In genomic region chr10:4984971-4985594, GRCh38 we compare ENCODE assay signal across 23 cellular contexts. TPM values are rescaled to one million over a fixed set of nuclear protein-coding genes. Genes with fewer than 3 reads are reported as not detected.
DNase-seq lines count a peak whose midpoint lies in the region; ATAC-seq, FAIRE-seq and TF ChIP-seq lines count a peak whose summit lies in the region.
"Had no signal": no experiment of that assay in that cellular context is flagged by ENCODE, and none has a peak within 500 bp of the region (broad histone marks: within the 10 kb centered on the region; RNA-seq: fewer than 3 reads in every experiment).

No MANE protein-coding gene starts in this region.

- H2AFZ ChIP-seq in mammary epithelial cell (ENCODE audit: low read depth, low read length) (peak overlapping the region; percentile 4), HepG2 (ENCODE audit: low read length) (no peak overlapping the region)

- H3K27me3 ChIP-seq in mammary epithelial cell (ENCODE audit: insufficient read depth, low read length): no peaks in the 10 kb centered on the region
- H3K27me3 ChIP-seq in breast epithelium: no peaks in the 10 kb centered on the region
- no peaks in the 10 kb centered on the region for H3K27me3 ChIP-seq in HepG2 (ENCODE audit: control insufficient read depth in 1 of 2, insufficient read depth in 2 of 2, low read length in 2 of 2)
- no peaks in the 10 kb centered on the region for H3K27me3 ChIP-seq in tibial artery
- H3K27me3 ChIP-seq: uterus had no signal

- peak; percentile 32 for ATAC-seq in HepG2
- ATAC-seq: activated CD8-positive, alpha-beta T cell treated with anti-CD3 and anti-CD28 coated beads for 36 hours had no signal

- H3K9me3 ChIP-seq in mammary epithelial cell (replicated peaks; ENCODE audit: insufficient read depth, low read length) (no peaks in the 10 kb centered on the region), breast epithelium (no peaks in the 10 kb centered on the region), HepG2 (ENCODE audit: low read length) (no peaks in the 10 kb centered on the region), tibial artery (no peaks in the 10 kb centered on the region)
- H3K9me3 ChIP-seq: uterus had no signal

- WGBS in mammary epithelial cell (ENCODE audit: low coverage, missing lambda C conversion rate): 34% methylated on average over 5 of the region's 7 CpGs
- WGBS in HepG2 (ENCODE audit: low lambda C conversion rate): 93% methylated on average over 7 of the region's 7 CpGs

- CTCF ChIA-PET in mammary epithelial cell (lab: Charles Lee; ENCODE audit: low non-redundant PET): no interaction called here
- CTCF ChIA-PET in HepG2 (lab: Yijun Ruan, JAX; ENCODE audit: low intra/inter-chr PET ratio, low total read pairs): interaction anchor here (6.0 kb wide), 1 partner anchor 135 kb away, joined by 89 read pairs; no protein-coding TSS in a partner anchor

- in situ Hi-C loops in mammary epithelial cell (cut with MboI; ENCODE audit: low sequenced_read_pairs in 2 of 2): no loop called here
- in situ Hi-C loops in HepG2 (cut with HindIII; ENCODE audit: extremely low pct_ligation_motif_present, low pct_unique_long_range_greater_than_20kb): loop anchor here (5.0 to 10.0 kb wide), 2 partner anchors 138 to 400 kb away; no protein-coding TSS in a partner anchor
- in situ Hi-C loops in KBM-7 (cut with MboI; ENCODE audit: low pct_unique_long_range_greater_than_20kb, low sequenced_read_pairs): no loop called here

- no peak for TF ChIP-seq EP300 in HepG2 (IDR thresholded peaks at IDR 0.05; ENCODE audit: low read depth in 2 of 2, low read length in 2 of 2)
- no peak for TF ChIP-seq EP300 in HepG2 (CRISPR knock-in tag; IDR thresholded peaks at IDR 0.05; ENCODE audit: borderline replicate concordance)

- no peak overlapping the region for H3K27ac ChIP-seq in mammary epithelial cell (ENCODE audit: insufficient read depth, low read depth, low read length)
- H3K27ac ChIP-seq in breast epithelium: no peak overlapping the region
- H3K27ac ChIP-seq in HepG2 (ENCODE audit: extremely low read length, insufficient read depth, low read length): no peak overlapping the region
- peak overlapping the region; percentile 31 to 41 for H3K27ac ChIP-seq in tibial artery
- H3K27ac ChIP-seq: uterus had no signal

- H3K36me3 ChIP-seq in mammary epithelial cell (ENCODE audit: insufficient read depth, low read length) (no peaks in the 10 kb centered on the region), breast epithelium (no peaks in the 10 kb centered on the region), HepG2 (replicated peaks in 1 of 2; ENCODE audit: control insufficient read depth in 1 of 2, insufficient read depth in 2 of 2, low read length in 2 of 2) (no peaks in the 10 kb centered on the region), tibial artery (no peaks in the 10 kb centered on the region)
- H3K36me3 ChIP-seq: uterus had no signal

- TF ChIP-seq RAD21 in HepG2 (CRISPR knock-in tag; IDR thresholded peaks at IDR 0.05): peak; percentile 26; the same call in 1 of the 2 replicates

- no peak for TF ChIP-seq POLR2A in breast epithelium (IDR thresholded peaks at IDR 0.05)
- TF ChIP-seq POLR2A in HepG2 (IDR thresholded peaks at IDR 0.05; ENCODE audit: insufficient read depth in 1 of 2, low read depth in 2 of 2, low read length in 2 of 2): peak in 1 of 2 experiments; percentile 57; a peak in 1 of 4 replicates

- dilution Hi-C loops in mammary epithelial cell (cut with HindIII; ENCODE audit: low sequenced_read_pairs): no loop called here

- no TSS peak for BruUV-seq in mammary epithelial cell (replicated peaks; lab: Mats Ljungman, UMichigan)
- no TSS peak for BruUV-seq in HepG2 (replicated peaks; lab: Mats Ljungman, UMichigan)

- no peak for DNase-seq in mammary epithelial cell
- no peak for DNase-seq in breast epithelium (ENCODE audit: low spot score in 2 of 2)
- peak; percentile 30 for DNase-seq in fibroblast of pulmonary artery (ENCODE audit: low read depth)
- DNase-seq in HepG2 (ENCODE audit: low spot score): peak; percentile 26
- DNase-seq in tibial artery: no peak
- DNase-seq in NCI-H345 (lab: John Stamatoyannopoulos, UW): no peak
- DNase-seq in NOMO-1 treated with dmso at 0.1 percent for 144 hours (lab: John Stamatoyannopoulos, UW; ENCODE audit: unreplicated experiment): no peak
- DNase-seq in KBM-7: no peak
- DNase-seq: 8988T; activated CD8-positive, alpha-beta T cell treated with anti-CD3 and anti-CD28 coated beads for 36 hours; CD8-positive, alpha-beta memory T cell; effector CD8-positive, alpha-beta T cell; GDM1; NCI-H1105; retina; stimulated activated CD4-positive, alpha-beta T cell treated with anti-CD3 and anti-CD28 coated beads, Interleukin-4, amount 100 ng/mL, for 24 hours; uterus had no signal

- no peaks in the 10 kb centered on the region for H4K20me1 ChIP-seq in mammary epithelial cell (ENCODE audit: insufficient read depth, low read length)
- H4K20me1 ChIP-seq in HepG2 (ENCODE audit: insufficient read depth, low read length): no peaks in the 10 kb centered on the region

- H3K4me2 ChIP-seq in mammary epithelial cell (ENCODE audit: insufficient read depth, low read depth, low read length) (no peak overlapping the region), HepG2 (ENCODE audit: low read depth, low read length) (no peak overlapping the region)

- intact Hi-C loops in mammary epithelial cell (cut with micrococcal nuclease) (no loop called here), breast epithelium (cut with DNase I; ENCODE audit: low total_unique reads) (no loop called here), HepG2 (cut with micrococcal nuclease; ENCODE audit: unreplicated experiment) (loop anchor here (1.0 to 10.0 kb wide), 2 partner anchors 17 to 450 kb away; no protein-coding TSS in a partner anchor), tibial artery (cut with DNase I; ENCODE audit: low total_unique reads) (no loop called here)

- H3K9ac ChIP-seq in mammary epithelial cell (ENCODE audit: insufficient read depth, low read length) (no peak overlapping the region), HepG2 (ENCODE audit: insufficient read depth, low read depth, low read length) (no peak overlapping the region)

- no peak overlapping the region for H3K4me3 ChIP-seq in mammary epithelial cell (replicated peaks in 1 of 3; ENCODE audit: insufficient read depth in 1 of 3, low read depth in 2 of 3, low read length in 3 of 3)
- H3K4me3 ChIP-seq in breast epithelium: no peak overlapping the region
- no peak overlapping the region for H3K4me3 ChIP-seq in fibroblast of pulmonary artery (replicated peaks; ENCODE audit: low read depth, low read length)
- H3K4me3 ChIP-seq in HepG2 (replicated peaks in 1 of 3; ENCODE audit: insufficient read depth in 1 of 3, low read depth in 2 of 3, low read length in 3 of 3): no peak overlapping the region
- H3K4me3 ChIP-seq in tibial artery: no peak overlapping the region
- H3K4me3 ChIP-seq: uterus had no signal

- H3K4me1 ChIP-seq in mammary epithelial cell (ENCODE audit: insufficient read depth, low read length): no peaks in the 10 kb centered on the region
- no peaks in the 10 kb centered on the region for H3K4me1 ChIP-seq in breast epithelium
- H3K4me1 ChIP-seq in HepG2 (ENCODE audit: insufficient read depth, low read length): peaks cover 15% of the 10 kb centered on the region
- H3K4me1 ChIP-seq in tibial artery: peaks cover 0 to 12% (median 7%) of the 10 kb centered on the region in 4 donors
- H3K4me1 ChIP-seq: uterus had no signal

- peak in 1 of 2 donors; percentile 10 for TF ChIP-seq CTCF in mammary epithelial cell (conservative IDR thresholded peaks at IDR 0.05 in 1 of 2, IDR thresholded peaks at IDR 0.05 in 1 of 2; ENCODE audit: extremely low read depth in 1 of 2, insufficient read depth in 1 of 2, low read depth in 1 of 2, low read length in 2 of 2)
- TF ChIP-seq CTCF in breast epithelium (IDR thresholded peaks at IDR 0.05): no peak
- TF ChIP-seq CTCF in fibroblast of pulmonary artery (IDR thresholded peaks at IDR 0.05; ENCODE audit: low read length, missing control alignments): no peak
- no peak for TF ChIP-seq CTCF in HepG2 (CRISPR knock-in tag; IDR thresholded peaks at IDR 0.05)
- peak; percentile 9 to 22 for TF ChIP-seq CTCF in tibial artery (IDR thresholded peaks at IDR 0.05)

- POLR2A ChIA-PET in HepG2 (lab: Yijun Ruan, JAX): interaction anchor here (0.8 to 2.0 kb wide), 3 partner anchors 37 to 135 kb away, joined by 3 to 6 read pairs (median 4); no protein-coding TSS in a partner anchor

- H3K79me2 ChIP-seq in mammary epithelial cell (ENCODE audit: insufficient read depth, low read length) (no peaks in the 10 kb centered on the region), HepG2 (ENCODE audit: insufficient read depth, low read length) (no peaks in the 10 kb centered on the region)

- FAIRE-seq in HepG2 (lab: Jason Lieb, UNC): no peak
- FAIRE-seq: GM18507, H54 had no signal

RNA-seq across cellular contexts. Expression of gene AKR1C2, which starts 18.6 kb away (rescaled TPM):
- total RNA-seq in mammary epithelial cell (10 to 100 TPM; 19.7 to 28.0 TPM), breast epithelium (100 to 1,000 TPM in 1 of 3 donors, 10 to 100 TPM in 2; 25.9 to 259 (median 25.9) TPM), HepG2 (2016; rRNA removed; fragmentation: Illumina TruSeq; extraction: Trizol) (900 and 1,454 TPM in 2 replicates)
- polyA plus RNA-seq in mammary epithelial cell (40.3 TPM), HepG2 (2011; rRNA removed) (119 and 140 TPM in 2 replicates)
- 22.8 TPM for polyA minus RNA-seq in mammary epithelial cell
- 163 and 172 TPM in 2 replicates for total RNA-seq in HepG2 (2016; cell fraction: cytosol; rRNA removed; fragmentation: Illumina TruSeq; extraction: Trizol; ENCODE audit: low read depth)
- total RNA-seq in HepG2 (2016; cell fraction: insoluble cytoplasmic fraction; rRNA removed; fragmentation: Illumina TruSeq; extraction: Trizol): 917 and 1,471 TPM in 2 replicates
- total RNA-seq in HepG2 (2016; cell fraction: membrane; rRNA removed; fragmentation: Illumina TruSeq; extraction: Trizol): 212 and 232 TPM in 2 replicates
- 280 and 324 TPM in 2 replicates for total RNA-seq in HepG2 (2016; cell fraction: nucleus; rRNA removed; fragmentation: Illumina TruSeq; extraction: Trizol)
- 90.1 and 101 TPM in 2 replicates for polyA plus RNA-seq in HepG2 (2011; cell fraction: cytosol; rRNA removed)
- 40.5 and 42.4 TPM in 2 replicates for polyA plus RNA-seq in HepG2 (2011; cell fraction: nucleus; rRNA removed)
- 278 and 553 TPM in 2 replicates for polyA plus RNA-seq in HepG2 (2012)
- 180 and 201 TPM in 2 replicates for polyA plus RNA-seq in HepG2 (2016; cell fraction: cytosol; fragmentation: Illumina TruSeq; extraction: Trizol; ENCODE audit: low read depth)
- polyA plus RNA-seq in HepG2 (2016; cell fraction: insoluble cytoplasmic fraction; fragmentation: Illumina TruSeq; extraction: Trizol; ENCODE audit: low read depth): 1,564 and 1,598 TPM in 2 replicates
- 191 and 221 TPM in 2 replicates for polyA plus RNA-seq in HepG2 (2016; cell fraction: membrane; fragmentation: Illumina TruSeq; extraction: Trizol; ENCODE audit: low read depth)
- polyA plus RNA-seq in HepG2 (2016; cell fraction: nucleus; fragmentation: Illumina TruSeq; extraction: Trizol; ENCODE audit: insufficient read depth, low read depth): 438 and 449 TPM in 2 replicates
- polyA minus RNA-seq in HepG2 (2011; rRNA and poly(A)+ RNA removed; ENCODE audit: low replicate concordance): 5.2 and 46.8 TPM in 2 replicates
- 39.8 and 42.3 TPM in 2 replicates for polyA minus RNA-seq in HepG2 (2011; cell fraction: cytosol; rRNA and poly(A)+ RNA removed)
- 57.6 and 75.3 TPM in 2 replicates for polyA minus RNA-seq in HepG2 (2011; cell fraction: nucleus; rRNA and poly(A)+ RNA removed)
- total RNA-seq: activated CD8-positive, alpha-beta T cell treated with anti-CD3 and anti-CD28 coated beads for 36 hours; activated T-helper 2 cell treated with anti-CD3 and anti-CD28 coated beads, Interferon-gamma antibody, Interleukin-2, Interleukin-4, amounts not matched to agents 10 μg/mL and 5 μg/mL and 100 μg/mL, durations not matched to agents 14 hours and 24 hours and 36 hours; CD8-positive, alpha-beta memory T cell; natural killer cell treated with Interleukin-12 subunit alpha and Interleukin-12 subunit beta and Interleukin-15 and Interleukin-18, amount 100 ng/mL, for 72 hours; SK-MEL-5 had no signal
- polyA plus RNA-seq: CD8-positive, alpha-beta memory T cell; IgD-negative memory B cell had no signal

RNA-seq across cellular contexts. Expression of gene AKR1C1, which starts 21.9 kb away (rescaled TPM):
- total RNA-seq in mammary epithelial cell: 10 to 100 TPM in 1 of 2 donors, 1 to 10 TPM in 1; 7.5 to 18.4 TPM
- 62.4 TPM for polyA plus RNA-seq in mammary epithelial cell
- polyA minus RNA-seq in mammary epithelial cell: 45.4 TPM
- 100 to 1,000 TPM in 1 of 3 donors, 10 to 100 TPM in 2; 24.1 to 214 (median 31.5) TPM for total RNA-seq in breast epithelium
- 2,238 and 3,445 TPM in 2 replicates for total RNA-seq in HepG2 (2016; rRNA removed; fragmentation: Illumina TruSeq; extraction: Trizol)
- 260 and 286 TPM in 2 replicates for total RNA-seq in HepG2 (2016; cell fraction: cytosol; rRNA removed; fragmentation: Illumina TruSeq; extraction: Trizol; ENCODE audit: low read depth)
- total RNA-seq in HepG2 (2016; cell fraction: insoluble cytoplasmic fraction; rRNA removed; fragmentation: Illumina TruSeq; extraction: Trizol): 2,230 and 3,407 TPM in 2 replicates
- 374 and 428 TPM in 2 replicates for total RNA-seq in HepG2 (2016; cell fraction: membrane; rRNA removed; fragmentation: Illumina TruSeq; extraction: Trizol)
- total RNA-seq in HepG2 (2016; cell fraction: nucleus; rRNA removed; fragmentation: Illumina TruSeq; extraction: Trizol): 793 and 846 TPM in 2 replicates
- 885 and 948 TPM in 2 replicates for polyA plus RNA-seq in HepG2 (2011; rRNA removed)
- 828 and 865 TPM in 2 replicates for polyA plus RNA-seq in HepG2 (2011; cell fraction: cytosol; rRNA removed)
- polyA plus RNA-seq in HepG2 (2011; cell fraction: nucleus; rRNA removed): 305 and 371 TPM in 2 replicates
- polyA plus RNA-seq in HepG2 (2012): 1,096 and 2,304 TPM in 2 replicates
- 300 and 314 TPM in 2 replicates for polyA plus RNA-seq in HepG2 (2016; cell fraction: cytosol; fragmentation: Illumina TruSeq; extraction: Trizol; ENCODE audit: low read depth)
- 3,286 and 3,327 TPM in 2 replicates for polyA plus RNA-seq in HepG2 (2016; cell fraction: insoluble cytoplasmic fraction; fragmentation: Illumina TruSeq; extraction: Trizol; ENCODE audit: low read depth)
- polyA plus RNA-seq in HepG2 (2016; cell fraction: membrane; fragmentation: Illumina TruSeq; extraction: Trizol; ENCODE audit: low read depth): 290 and 331 TPM in 2 replicates
- polyA plus RNA-seq in HepG2 (2016; cell fraction: nucleus; fragmentation: Illumina TruSeq; extraction: Trizol; ENCODE audit: insufficient read depth, low read depth): 1,050 and 1,147 TPM in 2 replicates
- polyA minus RNA-seq in HepG2 (2011; rRNA and poly(A)+ RNA removed; ENCODE audit: low replicate concordance): 2.0 and 396 TPM in 2 replicates
- 248 and 276 TPM in 2 replicates for polyA minus RNA-seq in HepG2 (2011; cell fraction: cytosol; rRNA and poly(A)+ RNA removed)
- polyA minus RNA-seq in HepG2 (2011; cell fraction: nucleus; rRNA and poly(A)+ RNA removed): 488 and 587 TPM in 2 replicates
- polyA plus RNA-seq: CD8-positive, alpha-beta memory T cell; IgD-negative memory B cell had no signal

Comparison
In these comparisons a context has a peak if more than half of its experiments do, and no peak if none do; other contexts are left out.
1. DNase-seq: peak in fibroblast of pulmonary artery (single experiment) and HepG2 (single experiment); none in mammary epithelial cell (single experiment), breast epithelium (0 of 2), tibial artery (0 of 2), NCI-H345 (single experiment), NOMO-1 treated with dmso at 0.1 percent for 144 hours (single experiment) and KBM-7 (single experiment).
2. H3K27ac ChIP-seq: peak in tibial artery (2 of 2); none in mammary epithelial cell (single experiment), breast epithelium (0 of 2) and HepG2 (single experiment).
3. CTCF ChIP-seq: peak in tibial artery (2 of 2); none in breast epithelium (0 of 3), fibroblast of pulmonary artery (single experiment) and HepG2 (single experiment).